In the genomic region with DNA sequence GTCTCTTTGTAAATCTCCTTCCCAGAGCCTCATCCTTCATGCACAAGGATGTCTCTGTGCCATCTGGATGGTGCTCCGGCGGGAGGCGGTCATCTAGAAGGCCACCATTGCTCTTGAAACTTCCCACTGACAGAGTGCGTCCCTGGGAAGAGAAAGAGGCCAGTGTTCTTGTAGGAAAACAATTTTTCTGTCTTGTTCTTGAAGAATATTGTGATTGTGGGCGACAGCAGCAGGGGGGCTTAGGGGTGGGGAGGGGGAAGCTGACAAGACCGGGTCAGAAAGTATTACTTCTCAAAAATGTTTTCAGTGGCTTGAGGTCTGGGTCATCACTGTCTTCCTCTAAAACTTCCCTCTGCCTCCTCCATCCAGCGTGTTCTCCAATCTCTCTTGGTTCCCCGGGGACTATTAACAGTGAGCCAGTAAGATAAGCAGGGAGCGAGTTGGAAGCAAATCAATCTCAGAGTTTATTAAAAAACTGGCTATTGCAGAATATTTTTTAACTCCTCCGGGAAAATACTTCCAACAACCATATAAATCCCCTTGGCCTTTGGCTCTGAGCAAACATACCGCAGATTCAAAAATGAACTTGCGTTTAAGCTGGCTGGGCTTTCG, we compare ENCODE assay signal across 27 cellular contexts.
"Had no signal": no experiment of that assay in that cellular context is flagged by ENCODE, and none has a peak within 500 bp of the region (broad histone marks: within the 10 kb centered on the region; RNA-seq: fewer than 3 reads in every experiment).

No MANE protein-coding gene starts in this region.

- H3K9me3 ChIP-seq: colonic mucosa, right lobe of liver, thoracic aorta, upper lobe of left lung, vagina had no signal

- H3K27me3 Mint-ChIP-seq: activated naive CD8-positive, alpha-beta T cell had no signal

- H3K4me1 Mint-ChIP-seq: memory B cell, natural killer cell had no signal

- H3K27ac ChIP-seq: colonic mucosa, dorsolateral prefrontal cortex, right lobe of liver, skin epidermis, thoracic aorta, upper lobe of left lung, vagina had no signal

- H3K27ac Mint-ChIP-seq: activated naive CD8-positive, alpha-beta T cell; activated T-cell treated with anti-CD3 and anti-CD28 coated beads, Interleukin-2, amount 50 U/mL, for 72 hours; memory B cell; natural killer cell; T-helper 2 cell treated with Interferon-gamma antibody and Interleukin-4, amounts not matched to agents 5 μg/mL and 100 μg/mL, for 36 hours had no signal

- H3K4me3 Mint-ChIP-seq: activated naive CD8-positive, alpha-beta T cell; activated T-cell treated with anti-CD3 and anti-CD28 coated beads, Interleukin-2, amount 50 U/mL, for 72 hours; memory B cell; natural killer cell; T-helper 2 cell treated with Interferon-gamma antibody and Interleukin-4, amounts not matched to agents 5 μg/mL and 100 μg/mL, for 36 hours had no signal

- ATAC-seq: activated T-cell treated with anti-CD3 and anti-CD28 coated beads, Interleukin-2, amount 50 U/mL, for 72 hours; natural killer cell; right lobe of liver; stimulated activated naive CD8-positive, alpha-beta T cell treated with anti-CD3 and anti-CD28 coated beads, Interleukin-15, Interleukin-2, amounts not matched to agents 100 U/mL and 50 U/mL, for 24 hours had no signal

- H3K36me3 ChIP-seq: colonic mucosa, right lobe of liver, thoracic aorta, upper lobe of left lung, vagina had no signal

- DNase-seq: activated CD4-positive, alpha-beta T cell treated with anti-CD3 and anti-CD28 coated beads for 4 hours; activated CD4-positive, alpha-beta T cell treated with anti-CD3 and anti-CD28 coated beads, Interleukin-2, amount 50 U/mL, for 4 hours; activated naive CD4-positive, alpha-beta T cell; activated T-cell treated with anti-CD3 and anti-CD28 coated beads for 4 hours; activated T-cell treated with anti-CD3 and anti-CD28 coated beads, Interleukin-2, amount 50 U/mL, for 72 hours; anterior cingulate cortex; cerebellar nuclear complex; effector memory CD4-positive, alpha-beta T cell; erythroblast; foreskin fibroblast; kidney glomerular epithelial cell; natural killer cell; posterior cingulate gyrus; right lobe of liver; stimulated activated CD4-positive, alpha-beta T cell treated with anti-CD3 and anti-CD28 coated beads, Interleukin-12 subunit alpha, Interleukin-12 subunit beta, amount 100 ng/mL, for 4 hours; stimulated activated CD4-positive, alpha-beta T cell treated with anti-CD3 and anti-CD28 coated beads, Interleukin-4, amount 100 ng/mL, for 1 hour; stimulated activated naive CD8-positive, alpha-beta T cell treated with anti-CD3 and anti-CD28 coated beads, Interleukin-15, Interleukin-2, amounts not matched to agents 100 U/mL and 50 U/mL, for 24 hours; T-helper 1 cell; upper lobe of left lung had no signal

- H3K27me3 ChIP-seq: colonic mucosa, dorsolateral prefrontal cortex, right lobe of liver, upper lobe of left lung, vagina had no signal

- H3K9me3 Mint-ChIP-seq: memory B cell; natural killer cell; T-helper 2 cell treated with Interferon-gamma antibody and Interleukin-4, amounts not matched to agents 5 μg/mL and 100 μg/mL, for 36 hours had no signal

- H3K36me3 Mint-ChIP-seq: activated naive CD8-positive, alpha-beta T cell; memory B cell; natural killer cell had no signal

- H3K4me1 ChIP-seq: colonic mucosa, right lobe of liver, upper lobe of left lung, vagina had no signal

- H3K4me3 ChIP-seq: colonic mucosa, dorsolateral prefrontal cortex, right lobe of liver, skin epidermis, thoracic aorta, upper lobe of left lung, vagina had no signal
